8 cellular contexts compared by ENCODE assay signal in genomic region chr22:20080445-20080775, GRCh38. TPM values are rescaled to one million over a fixed set of nuclear protein-coding genes. Genes with fewer than 3 reads are reported as not detected.
A peak's percentile ranks its signal among the peaks of the same experiment; 100 is the strongest.
DNase-seq lines count a peak whose midpoint lies in the region; ATAC-seq and TF ChIP-seq lines count a peak whose summit lies in the region.

No MANE protein-coding gene starts in this region.

- H3K9me3 ChIP-seq in SJSA1 (replicated peaks): no peaks in the 10 kb centered on the region
- no peaks in the 10 kb centered on the region for H3K9me3 ChIP-seq in right cardiac atrium (ENCODE audit: control insufficient read depth, low read length)
- H3K9me3 ChIP-seq in sigmoid colon: no peaks in the 10 kb centered on the region

- peak; percentile 61 for ATAC-seq in GM19035 (IDR thresholded peaks at IDR 0.05; ENCODE audit: unreplicated experiment)
- ATAC-seq in HG03196 (IDR thresholded peaks at IDR 0.05; ENCODE audit: unreplicated experiment): peak; percentile 57
- ATAC-seq in right cardiac atrium: peak; percentile 58 to 59

- H3K27ac ChIP-seq in SJSA1 (peak overlapping the region; percentile 92), adipose tissue (ENCODE audit: low read depth, low read length) (peak overlapping the region; percentile 79), right cardiac atrium (ENCODE audit: low read length) (peak overlapping the region; percentile 87), sigmoid colon (peak overlapping the region; percentile 88 to 97 (median 94))

- H3K36me3 ChIP-seq in SJSA1 (peaks cover 53% of the 10 kb centered on the region), sigmoid colon (no peaks in the 10 kb centered on the region)

- peaks cover 24% of the 10 kb centered on the region for H3K4me1 ChIP-seq in SJSA1 (replicated peaks)
- peaks cover 26% of the 10 kb centered on the region for H3K4me1 ChIP-seq in right cardiac atrium (ENCODE audit: control insufficient read depth, insufficient read depth, low read length)
- peaks cover 0 to 52% (median 49%) of the 10 kb centered on the region in 4 donors for H3K4me1 ChIP-seq in sigmoid colon

- intact Hi-C loops in right cardiac atrium (cut with DNase I) (loop anchor here in 1 of 4 donors (5.0 kb wide), 1 partner anchor 53 kb away; no protein-coding TSS in a partner anchor), sigmoid colon (cut with DNase I) (loop anchor here (2.0 to 10.0 kb wide), 4 partner anchors 37 to 106 kb away; partner anchors contain the start of genes RANBP1, TANGO2, TRMT2A and ZDHHC8)

- DNase-seq in C1 segment of cervical spinal cord (lab: John Stamatoyannopoulos, UW): peak in 8 of 14 donors; percentile 45 to 78 (median 64)
- DNase-seq in SJSA1 (ENCODE audit: low read depth in 1 of 2, low spot score in 2 of 2): peak in 1 of 2 experiments; percentile 75
- peak; percentile 73 to 88 (median 86) for DNase-seq in right cardiac atrium
- peak; percentile 84 for DNase-seq in sigmoid colon
- no peak for DNase-seq in GF-D8 (lab: John Stamatoyannopoulos, UW)

- peak overlapping the region; percentile 94 for H3K4me3 ChIP-seq in SJSA1
- H3K4me3 ChIP-seq in right cardiac atrium (ENCODE audit: low read length): peak overlapping the region; percentile 94
- peak overlapping the region; percentile 80 to 91 (median 88) for H3K4me3 ChIP-seq in sigmoid colon

- 0 to 1% (median 0%) methylated on average over 24 to 34 of the region's 34 CpGs for WGBS in adipose tissue, 3 donors
- WGBS in right cardiac atrium: under 1% methylated on average over 33 of the region's 34 CpGs
- WGBS in sigmoid colon, 2 donors: 1% methylated on average over 34 of the region's 34 CpGs

- no peak for TF ChIP-seq POLR2A in sigmoid colon (IDR thresholded peaks at IDR 0.05)

- TF ChIP-seq EP300 in sigmoid colon (IDR thresholded peaks at IDR 0.05): no peak

- no peaks in the 10 kb centered on the region for H3K27me3 ChIP-seq in SJSA1 (replicated peaks)
- H3K27me3 ChIP-seq in right cardiac atrium (ENCODE audit: control insufficient read depth, insufficient read depth): no peaks in the 10 kb centered on the region
- H3K27me3 ChIP-seq in sigmoid colon: no peaks in the 10 kb centered on the region

- no peak for TF ChIP-seq CTCF in sigmoid colon (IDR thresholded peaks at IDR 0.05)

RNA-seq across cellular contexts. Expression of gene DGCR8, which starts 0.4 kb away (rescaled TPM):
- total RNA-seq in SJSA1 (2014; rRNA removed; shearing (Covaris generic)): 24.8 and 26.5 TPM in 2 replicates
- 10 to 100 TPM; 10.1 to 15.6 (median 12.9) TPM for polyA plus RNA-seq in adipose tissue
- total RNA-seq in right cardiac atrium: 10 to 100 TPM; 15.5 to 18.6 (median 17.0) TPM
- polyA plus RNA-seq in right cardiac atrium: 11.2 TPM
- 10 to 100 TPM; 15.0 to 32.7 (median 22.2) TPM for total RNA-seq in sigmoid colon
- polyA plus RNA-seq in sigmoid colon: 10 to 100 TPM in 1 of 3 donors, 1 to 10 TPM in 2; 6.7 to 24.1 (median 8.4) TPM

RNA-seq across cellular contexts. Expression of gene RANBP1, which starts 35.5 kb away (rescaled TPM):
- 962 and 1,093 TPM in 2 replicates for total RNA-seq in SJSA1 (2014; rRNA removed; shearing (Covaris generic))
- polyA plus RNA-seq in adipose tissue: 10 to 100 TPM; 42.3 to 94.7 (median 68.2) TPM
- 10 to 100 TPM; 32.5 to 46.8 (median 39.5) TPM for total RNA-seq in right cardiac atrium
- polyA plus RNA-seq in right cardiac atrium: 33.3 TPM
- 100 to 1,000 TPM; 135 to 194 (median 163) TPM for total RNA-seq in sigmoid colon
- 100 to 1,000 TPM in 1 of 3 donors, 10 to 100 TPM in 2; 67.9 to 163 (median 79.8) TPM for polyA plus RNA-seq in sigmoid colon

RNA-seq across cellular contexts. Expression of gene TRMT2A, which starts 36.6 kb away (rescaled TPM):
- total RNA-seq in SJSA1 (2014; rRNA removed; shearing (Covaris generic)): 39.9 and 58.7 TPM in 2 replicates
- polyA plus RNA-seq in adipose tissue (10 to 100 TPM; 32.2 to 47.9 (median 43.0) TPM), right cardiac atrium (23.1 TPM), sigmoid colon (10 to 100 TPM in 1 of 3 donors, 1 to 10 TPM in 2; 8.6 to 43.7 (median 9.0) TPM)
- total RNA-seq in right cardiac atrium (10 to 100 TPM; 23.1 to 32.0 (median 29.7) TPM), sigmoid colon (10 to 100 TPM; 40.0 to 55.1 (median 51.1) TPM)

RNA-seq across cellular contexts. Expression of gene ZDHHC8, which starts 51.2 kb away (rescaled TPM):
- total RNA-seq in SJSA1 (2014; rRNA removed; shearing (Covaris generic)): 9.0 and 10.6 TPM in 2 replicates
- polyA plus RNA-seq in adipose tissue (10 to 100 TPM; 20.5 to 45.6 (median 28.0) TPM), right cardiac atrium (34.2 TPM), sigmoid colon (10 to 100 TPM in 1 of 3 donors, 1 to 10 TPM in 2; 1.8 to 26.0 (median 4.2) TPM)
- total RNA-seq in right cardiac atrium (10 to 100 TPM; 49.1 to 64.7 (median 55.7) TPM), sigmoid colon (10 to 100 TPM in 2 of 4 donors, 1 to 10 TPM in 2; 4.6 to 14.3 (median 9.5) TPM)

RNA-seq across cellular contexts. Expression of gene TANGO2, which starts 59.5 kb away (rescaled TPM):
- total RNA-seq in SJSA1 (2014; rRNA removed; shearing (Covaris generic)): 19.6 and 36.9 TPM in 2 replicates
- polyA plus RNA-seq in adipose tissue (10 to 100 TPM; 11.1 to 30.9 (median 20.5) TPM), right cardiac atrium (64.9 TPM), sigmoid colon (10 to 100 TPM; 27.0 to 46.2 (median 27.8) TPM)
- total RNA-seq in right cardiac atrium (10 to 100 TPM; 61.1 to 70.4 (median 67.3) TPM), sigmoid colon (10 to 100 TPM; 24.2 to 36.6 (median 31.9) TPM)
